In the genomic region with DNA sequence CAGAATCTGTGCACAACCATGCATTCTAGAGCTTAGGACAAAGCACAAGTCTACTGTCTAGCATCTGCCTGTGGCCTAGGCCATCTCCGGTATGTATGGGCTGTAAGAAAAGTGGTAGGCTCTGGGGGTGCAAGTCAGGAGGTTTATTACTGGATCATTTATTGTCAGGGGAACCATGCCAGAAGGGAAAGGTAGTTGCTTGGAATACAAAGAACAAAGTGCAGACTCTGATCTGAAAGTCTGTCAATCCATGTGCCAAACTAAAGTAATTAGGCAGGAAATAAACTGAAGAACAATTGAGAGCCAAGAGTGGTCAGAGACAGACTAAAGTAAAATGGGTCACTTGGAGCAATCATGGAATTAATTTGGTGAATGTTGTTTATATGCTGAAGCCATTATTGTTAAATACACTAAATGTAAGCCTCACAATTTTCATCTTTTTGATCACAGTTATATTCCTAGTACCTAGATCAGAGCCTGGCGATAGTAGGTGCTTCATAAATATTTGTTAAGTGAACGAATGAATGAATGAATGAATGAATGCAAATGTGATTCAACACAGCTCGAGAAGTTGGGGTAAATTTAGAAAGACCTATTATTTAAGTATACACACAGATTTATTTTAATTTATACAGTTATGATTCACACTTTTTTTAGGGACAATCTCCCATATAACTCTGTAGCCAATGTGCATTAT, we compare ENCODE assay signal across 25 cellular contexts.
"Had no signal": no experiment of that assay in that cellular context is flagged by ENCODE, and none has a peak within 500 bp of the region (broad histone marks: within the 10 kb centered on the region; RNA-seq: fewer than 3 reads in every experiment).

No MANE protein-coding gene starts in this region.

- H3K36me3 Mint-ChIP-seq: brain, WTC11 had no signal

- H3K4me1 Mint-ChIP-seq: brain had no signal

- H3K27ac ChIP-seq: SK-N-MC had no signal

- H3K4me3 Mint-ChIP-seq: activated CD8-positive, alpha-beta T cell treated with anti-CD3 and anti-CD28 coated beads, Interleukin-2, amount 10 ng/mL, durations not matched to agents 7 days and 5 days; activated naive CD4-positive, alpha-beta T cell treated with anti-CD3 and anti-CD28 coated beads for 36 hours; activated naive CD8-positive, alpha-beta T cell; brain; WTC11 had no signal

- H3K27ac Mint-ChIP-seq: activated CD8-positive, alpha-beta T cell treated with anti-CD3 and anti-CD28 coated beads, Interleukin-2, amount 10 ng/mL, durations not matched to agents 7 days and 5 days; activated naive CD4-positive, alpha-beta T cell treated with anti-CD3 and anti-CD28 coated beads for 36 hours; activated naive CD8-positive, alpha-beta T cell; WTC11 had no signal

- DNase-seq: activated CD4-positive, alpha-beta T cell treated with anti-CD3 and anti-CD28 coated beads for 48 hours; activated CD4-positive, alpha-beta T cell treated with anti-CD3 and anti-CD28 coated beads, Interleukin-2, amount 50 U/mL, for 4 hours; activated CD4-positive, CD25-positive, alpha-beta regulatory T cell treated with anti-CD3 and anti-CD28 coated beads, Interleukin-2, amount 50 U/mL, for 72 hours; activated CD8-positive, alpha-beta memory T cell treated with anti-CD3 and anti-CD28 coated beads, Interleukin-2, amount 50 U/mL, for 48 hours; activated CD8-positive, alpha-beta T cell treated with anti-CD3 and anti-CD28 coated beads, Interleukin-2, amount 10 ng/mL, durations not matched to agents 7 days and 5 days; activated gamma-delta T cell; activated naive CD4-positive, alpha-beta T cell treated with anti-CD3 and anti-CD28 coated beads for 36 hours; activated T-cell treated with anti-CD3 and anti-CD28 coated beads, Interleukin-2, amount 50 U/mL, for 1 hour; amygdala; Karpas-422; NCI-H1048; NCI-H146; NCI-H187 treated with DMSO at 0.1 percent for 48 hours; NCI-H2081 treated with DMSO at 0.1 percent for 48 hours; NCI-H2171; NCI-H2227 treated with DMSO at 0.1 percent for 48 hours; NCI-H446 treated with DMSO at 0.1 percent for 48 hours; NCI-H748 treated with DMSO at 0.1 percent for 48 hours; NK-92 treated with Interleukin-12 subunit alpha and Interleukin-12 subunit beta, amount 100 ng/mL, for 24 hours; RPMI8226; T-helper 1 cell had no signal

- H3K27me3 Mint-ChIP-seq: activated naive CD8-positive, alpha-beta T cell had no signal

- H3K9me3 Mint-ChIP-seq: activated naive CD4-positive, alpha-beta T cell treated with anti-CD3 and anti-CD28 coated beads for 36 hours had no signal

- H3K4me3 ChIP-seq: SK-N-MC had no signal
